In genomic region chr22:45670363-45670762, GRCh38 we compare ENCODE assay signal across 7 cellular contexts. TPM values are rescaled to one million over a fixed set of nuclear protein-coding genes. Genes with fewer than 3 reads are reported as not detected.
A peak's percentile ranks its signal among the peaks of the same experiment; 100 is the strongest.
DNase-seq lines count a peak whose midpoint lies in the region; ATAC-seq, FAIRE-seq and TF ChIP-seq lines count a peak whose summit lies in the region.
"Not testable (repeated sequence)": the region's sequence is repeated elsewhere in the genome, so short reads cannot be mapped to it uniquely, and the experiment has no call there.

No MANE protein-coding gene starts in this region.

- H3K4me1 Mint-ChIP-seq in CD4-positive, alpha-beta T cell (ENCODE audit: low read depth) = peaks cover 27% of the 10 kb centered on the region
- H3K4me1 Mint-ChIP-seq in GM23338 (peaks cover 20% of the 10 kb centered on the region), nephron progenitor cell (peaks cover 28% of the 10 kb centered on the region)

- H3K4me3 ChIP-seq in GM23338 = peak overlapping the region; percentile 95
- not testable (repeated sequence) for H3K4me3 ChIP-seq in PC-9; SK-N-SH (ENCODE audit: low read depth in 2 of 2, low read length in 1 of 2); HepG2 (replicated peaks in 1 of 3; ENCODE audit: insufficient read depth in 1 of 3, low read depth in 2 of 3, low read length in 3 of 3); smooth muscle cell

- CTCF ChIA-PET in CD4-positive, alpha-beta T cell (lab: Charles Lee); PC-9 (lab: Charles Lee); HepG2 (lab: Yijun Ruan, JAX; ENCODE audit: low intra/inter-chr PET ratio, low total read pairs): not testable (repeated sequence)
- CTCF ChIA-PET in SK-N-SH (lab: Yijun Ruan, JAX) = interaction anchor here (1.2 to 1.5 kb wide), 2 partner anchors 25 to 92 kb away, joined by 3 to 4 read pairs; no protein-coding TSS in a partner anchor

- not testable (repeated sequence) for H3K36me3 ChIP-seq in GM23338 (ENCODE audit: insufficient read depth); PC-9 (ENCODE audit: low read depth); SK-N-SH (replicated peaks in 1 of 2; ENCODE audit: control insufficient read depth in 1 of 2, insufficient read depth in 2 of 2, low read length in 1 of 2); HepG2 (replicated peaks in 1 of 2; ENCODE audit: control insufficient read depth in 1 of 2, insufficient read depth in 2 of 2, low read length in 2 of 2); smooth muscle cell (ENCODE audit: low read depth)

- FAIRE-seq in HepG2 (lab: Jason Lieb, UNC) = not testable (repeated sequence)

- not testable (repeated sequence) for DNase-seq in CD4-positive, alpha-beta T cell; GM23338 (ENCODE audit: low spot score); PC-9; SK-N-SH; HepG2 (ENCODE audit: low spot score); nephron progenitor cell; smooth muscle cell (lab: John Stamatoyannopoulos, UW; ENCODE audit: unreplicated experiment)

- not testable (repeated sequence) for H3K27me3 ChIP-seq in CD4-positive, alpha-beta T cell (ENCODE audit: control insufficient read depth, insufficient read depth, low read length); GM23338 (ENCODE audit: insufficient read depth); PC-9 (ENCODE audit: insufficient read depth, low read depth); SK-N-SH (ENCODE audit: insufficient read depth); HepG2 (ENCODE audit: control insufficient read depth in 1 of 2, insufficient read depth in 2 of 2, low read length in 2 of 2); smooth muscle cell (ENCODE audit: low read depth)

- 91% methylated on average over 2 of the region's 2 CpGs for WGBS in SK-N-SH (ENCODE audit: low lambda C conversion rate)
- WGBS in HepG2 (ENCODE audit: low lambda C conversion rate) = 72% methylated on average over 2 of the region's 2 CpGs
- 62% methylated on average over 2 of the region's 2 CpGs for WGBS in smooth muscle cell (ENCODE audit: low lambda C conversion rate)

- H3K27ac ChIP-seq in CD4-positive, alpha-beta T cell (ENCODE audit: low read depth, low read length); GM23338 (ENCODE audit: low read depth); SK-N-SH (ENCODE audit: low read depth in 2 of 2, low read length in 1 of 2); smooth muscle cell (ENCODE audit: low read depth): not testable (repeated sequence)
- H3K27ac ChIP-seq in PC-9 (peak overlapping the region; percentile 73; the same call in 1 of the 2 replicates), HepG2 (ENCODE audit: extremely low read length, insufficient read depth, low read length) (peak overlapping the region; percentile 85)

- H3K9me3 ChIP-seq in CD4-positive, alpha-beta T cell (ENCODE audit: control insufficient read depth, low read length); SK-N-SH; HepG2 (ENCODE audit: low read length); smooth muscle cell (replicated peaks; ENCODE audit: low read depth): not testable (repeated sequence)
- H3K9me3 ChIP-seq in PC-9 (ENCODE audit: insufficient read depth, low read depth) = peaks cover 18% of the 10 kb centered on the region

- not testable (repeated sequence) for TF ChIP-seq EP300 in SK-N-SH (IDR thresholded peaks at IDR 0.05; ENCODE audit: borderline replicate concordance in 1 of 2, low read depth in 1 of 2, low read length in 1 of 2); HepG2 (IDR thresholded peaks at IDR 0.05; ENCODE audit: low read depth in 2 of 2, low read length in 2 of 2); HepG2 (CRISPR knock-in tag; IDR thresholded peaks at IDR 0.05; ENCODE audit: borderline replicate concordance)

- TF ChIP-seq POLR2A in HepG2 (IDR thresholded peaks at IDR 0.05; ENCODE audit: insufficient read depth in 1 of 2, low read depth in 2 of 2, low read length in 2 of 2) = not testable (repeated sequence)

- peak overlapping the region; percentile 94; the same call in 1 of the 2 replicates for H3K4me2 ChIP-seq in GM23338
- H3K4me2 ChIP-seq in PC-9; SK-N-SH; HepG2 (ENCODE audit: low read depth, low read length); smooth muscle cell: not testable (repeated sequence)

- H3K9me3 Mint-ChIP-seq in CD4-positive, alpha-beta T cell; GM23338; nephron progenitor cell: not testable (repeated sequence)

- not testable (repeated sequence) for TF ChIP-seq RAD21 in SK-N-SH (IDR thresholded peaks at IDR 0.05; ENCODE audit: low read length); HepG2 (CRISPR knock-in tag; IDR thresholded peaks at IDR 0.05)

- ATAC-seq in CD4-positive, alpha-beta T cell (ENCODE audit: poor library complexity); GM23338; HepG2: not testable (repeated sequence)

- in situ Hi-C loops in HepG2 (cut with HindIII; ENCODE audit: extremely low pct_ligation_motif_present, low pct_unique_long_range_greater_than_20kb) = not testable (repeated sequence)

- H3K4me1 ChIP-seq in GM23338 (ENCODE audit: insufficient read depth) (peaks cover 22% of the 10 kb centered on the region), PC-9 (replicated peaks; ENCODE audit: insufficient read depth) (peaks cover 35% of the 10 kb centered on the region), SK-N-SH (ENCODE audit: control insufficient read depth in 1 of 2, insufficient read depth in 2 of 2, low read depth in 1 of 2, low read length in 1 of 2) (peaks cover 13 to 25% of the 10 kb centered on the region in 2 experiments; a peak in 3 of 4 replicates), HepG2 (ENCODE audit: insufficient read depth, low read length) (peaks cover 75% of the 10 kb centered on the region), smooth muscle cell (ENCODE audit: low read depth) (peaks cover 13% of the 10 kb centered on the region)

- peaks cover 21% of the 10 kb centered on the region for H3K27me3 Mint-ChIP-seq in CD4-positive, alpha-beta T cell
- H3K27me3 Mint-ChIP-seq in GM23338 (ENCODE audit: insufficient read depth, low read depth, poor library complexity) = not testable (repeated sequence)
- peaks cover 30% of the 10 kb centered on the region for H3K27me3 Mint-ChIP-seq in nephron progenitor cell (ENCODE audit: low read depth, poor library complexity)

- H3K4me3 Mint-ChIP-seq in CD4-positive, alpha-beta T cell = peak overlapping the region; percentile 87
- H3K4me3 Mint-ChIP-seq in GM23338 = not testable (repeated sequence)
- peak overlapping the region; percentile 88 for H3K4me3 Mint-ChIP-seq in nephron progenitor cell

- H3K27ac Mint-ChIP-seq in CD4-positive, alpha-beta T cell = peak overlapping the region; percentile 91
- H3K27ac Mint-ChIP-seq in GM23338, nephron progenitor cell: not testable (repeated sequence)

- H3K36me3 Mint-ChIP-seq in CD4-positive, alpha-beta T cell (ENCODE audit: low read depth); GM23338 (ENCODE audit: low read depth): not testable (repeated sequence)
- peaks cover 17% of the 10 kb centered on the region for H3K36me3 Mint-ChIP-seq in nephron progenitor cell (ENCODE audit: low read depth)

- H4K20me1 ChIP-seq in GM23338 (replicated peaks; ENCODE audit: insufficient read depth) = peaks cover 28% of the 10 kb centered on the region
- not testable (repeated sequence) for H4K20me1 ChIP-seq in PC-9 (ENCODE audit: insufficient read depth)
- peaks cover 25% of the 10 kb centered on the region for H4K20me1 ChIP-seq in SK-N-SH (ENCODE audit: insufficient read depth)
- peaks cover 18% of the 10 kb centered on the region for H4K20me1 ChIP-seq in HepG2 (ENCODE audit: insufficient read depth, low read length)
- H4K20me1 ChIP-seq in smooth muscle cell (ENCODE audit: low read depth) = peaks cover 32% of the 10 kb centered on the region

- not testable (repeated sequence) for H3K9me2 ChIP-seq in GM23338 (ENCODE audit: insufficient read depth); PC-9 (ENCODE audit: insufficient read depth); SK-N-SH

- not testable (repeated sequence) for H2AFZ ChIP-seq in GM23338; PC-9; HepG2 (ENCODE audit: low read length)
- H2AFZ ChIP-seq in SK-N-SH (ENCODE audit: low read depth) (0 out of 2 replicates have a peak overlapping the region, but pooled peaks have one; percentile 90), smooth muscle cell (ENCODE audit: low read depth) (peak overlapping the region; percentile 97)

- BruUV-seq in PC-9 (replicated peaks; lab: Mats Ljungman, UMichigan); HepG2 (replicated peaks; lab: Mats Ljungman, UMichigan): not testable (repeated sequence)

- POLR2A ChIA-PET in CD4-positive, alpha-beta T cell (lab: Charles Lee) = interaction anchor here (0.6 kb wide), 1 partner anchor 194 kb away, joined by 3 read pairs; no protein-coding TSS in a partner anchor
- POLR2A ChIA-PET in PC-9 (lab: Charles Lee; ENCODE audit: unreplicated experiment) (interaction anchor here (0.5 kb wide), 1 partner anchor 34 kb away, joined by 6 read pairs; no protein-coding TSS in a partner anchor), HepG2 (lab: Yijun Ruan, JAX) (interaction anchor here (1.6 kb wide), 1 partner anchor 13 kb away, joined by 7 read pairs; no protein-coding TSS in a partner anchor)
- POLR2A ChIA-PET in SK-N-SH (lab: Yijun Ruan, JAX) = not testable (repeated sequence)

- not testable (repeated sequence) for H3K9ac ChIP-seq in SK-N-SH; HepG2 (ENCODE audit: insufficient read depth, low read depth, low read length); smooth muscle cell (ENCODE audit: low read depth)

- intact Hi-C loops in CD4-positive, alpha-beta T cell (cut with DNase I, micrococcal nuclease) = loop anchor here in 1 of 2 experiments (5.0 to 10.0 kb wide), 2 partner anchors 403 to 484 kb away; partner anchors contain the start of gene PPARA
- intact Hi-C loops in PC-9 (cut with micrococcal nuclease; ENCODE audit: unreplicated experiment); HepG2 (cut with micrococcal nuclease; ENCODE audit: unreplicated experiment): not testable (repeated sequence)

- H3F3A ChIP-seq in GM23338 (replicated peaks; ENCODE audit: low read depth); smooth muscle cell (ENCODE audit: low read depth): not testable (repeated sequence)
- H3F3A ChIP-seq in PC-9 (ENCODE audit: insufficient read depth, low read depth) (peaks cover 15% of the 10 kb centered on the region; the same call in 1 of the 2 replicates), SK-N-SH (replicated peaks; ENCODE audit: insufficient read depth) (peaks cover 20% of the 10 kb centered on the region)

- peaks cover 36% of the 10 kb centered on the region for H3K79me2 ChIP-seq in GM23338 (replicated peaks; ENCODE audit: insufficient read depth)
- peaks cover 33% of the 10 kb centered on the region for H3K79me2 ChIP-seq in PC-9 (ENCODE audit: low read depth)
- H3K79me2 ChIP-seq in SK-N-SH (ENCODE audit: insufficient read depth) = peaks cover 41% of the 10 kb centered on the region
- H3K79me2 ChIP-seq in HepG2 (ENCODE audit: insufficient read depth, low read length) = peaks cover 37% of the 10 kb centered on the region
- peaks cover 33% of the 10 kb centered on the region for H3K79me2 ChIP-seq in smooth muscle cell (ENCODE audit: low read depth)

- not testable (repeated sequence) for TF ChIP-seq CTCF in CD4-positive, alpha-beta T cell (IDR thresholded peaks at IDR 0.05); GM23338 (conservative IDR thresholded peaks at IDR 0.05; ENCODE audit: low read depth in 2 of 2); PC-9 (conservative IDR thresholded peaks at IDR 0.05); SK-N-SH (IDR thresholded peaks at IDR 0.05); HepG2 (CRISPR knock-in tag; IDR thresholded peaks at IDR 0.05); nephron progenitor cell (IDR thresholded peaks at IDR 0.05); smooth muscle cell (IDR thresholded peaks at IDR 0.05; ENCODE audit: borderline replicate concordance, insufficient read depth, poor library complexity, severe bottlenecking)

RNA-seq across cellular contexts. Expression of gene ATXN10, which starts 1.3 kb away (rescaled TPM):
- total RNA-seq in CD4-positive, alpha-beta T cell = 10 to 100 TPM; 43.8 to 48.0 TPM
- 163 and 170 TPM in 2 replicates for total RNA-seq in GM23338 (2014; rRNA removed; shearing (Covaris generic))
- 72.5 and 99.0 TPM in 2 replicates for polyA plus RNA-seq in GM23338 (2016; fragmentation: Nextera tagmentation; extraction: Ambion mirVana)
- 275 and 303 TPM in 2 replicates for total RNA-seq in PC-9 (2021)
- 202 and 257 TPM in 2 replicates for polyA plus RNA-seq in SK-N-SH (2012; rRNA removed)
- polyA plus RNA-seq in SK-N-SH (2012; cell fraction: cytosol; rRNA removed) = 276 and 300 TPM in 2 replicates
- 68.9 and 142 TPM in 2 replicates for polyA plus RNA-seq in SK-N-SH (2012; cell fraction: nucleus; rRNA removed)
- total RNA-seq in HepG2 (2016; rRNA removed; fragmentation: Illumina TruSeq; extraction: Trizol) = 60.1 and 136 TPM in 2 replicates
- total RNA-seq in HepG2 (2016; cell fraction: cytosol; rRNA removed; fragmentation: Illumina TruSeq; extraction: Trizol; ENCODE audit: low read depth) = 427 and 465 TPM in 2 replicates
- total RNA-seq in HepG2 (2016; cell fraction: insoluble cytoplasmic fraction; rRNA removed; fragmentation: Illumina TruSeq; extraction: Trizol) = 62.2 and 127 TPM in 2 replicates
- 131 and 135 TPM in 2 replicates for total RNA-seq in HepG2 (2016; cell fraction: membrane; rRNA removed; fragmentation: Illumina TruSeq; extraction: Trizol)
- 67.8 and 78.6 TPM in 2 replicates for total RNA-seq in HepG2 (2016; cell fraction: nucleus; rRNA removed; fragmentation: Illumina TruSeq; extraction: Trizol)
- 162 and 194 TPM in 2 replicates for polyA plus RNA-seq in HepG2 (2011; rRNA removed)
- 81.2 and 134 TPM in 2 replicates for polyA plus RNA-seq in HepG2 (2011; cell fraction: cytosol; rRNA removed)
- 23.1 and 30.4 TPM in 2 replicates for polyA plus RNA-seq in HepG2 (2011; cell fraction: nucleus; rRNA removed)
- polyA plus RNA-seq in HepG2 (2012) = 126 and 155 TPM in 2 replicates
- 16.3 and 18.9 TPM in 2 replicates for polyA plus RNA-seq in HepG2 (2016; cell fraction: cytosol; fragmentation: Illumina TruSeq; extraction: Trizol; ENCODE audit: low read depth)
- 227 and 248 TPM in 2 replicates for polyA plus RNA-seq in HepG2 (2016; cell fraction: insoluble cytoplasmic fraction; fragmentation: Illumina TruSeq; extraction: Trizol; ENCODE audit: low read depth)
- 22.8 and 26.0 TPM in 2 replicates for polyA plus RNA-seq in HepG2 (2016; cell fraction: membrane; fragmentation: Illumina TruSeq; extraction: Trizol; ENCODE audit: low read depth)
- polyA plus RNA-seq in HepG2 (2016; cell fraction: nucleus; fragmentation: Illumina TruSeq; extraction: Trizol; ENCODE audit: insufficient read depth, low read depth) = 96.5 and 111 TPM in 2 replicates
- 126 and 271 TPM in 2 replicates for polyA minus RNA-seq in HepG2 (2011; rRNA and poly(A)+ RNA removed; ENCODE audit: low replicate concordance)
- polyA minus RNA-seq in HepG2 (2011; cell fraction: cytosol; rRNA and poly(A)+ RNA removed) = 105 and 118 TPM in 2 replicates
- polyA minus RNA-seq in HepG2 (2011; cell fraction: nucleus; rRNA and poly(A)+ RNA removed) = 95.1 and 136 TPM in 2 replicates
- 117 and 140 TPM in 2 replicates for total RNA-seq in smooth muscle cell
- 131 and 164 TPM in 2 replicates for polyA plus RNA-seq in smooth muscle cell
